1 cellular context compared by ENCODE assay signal in the genomic region with DNA sequence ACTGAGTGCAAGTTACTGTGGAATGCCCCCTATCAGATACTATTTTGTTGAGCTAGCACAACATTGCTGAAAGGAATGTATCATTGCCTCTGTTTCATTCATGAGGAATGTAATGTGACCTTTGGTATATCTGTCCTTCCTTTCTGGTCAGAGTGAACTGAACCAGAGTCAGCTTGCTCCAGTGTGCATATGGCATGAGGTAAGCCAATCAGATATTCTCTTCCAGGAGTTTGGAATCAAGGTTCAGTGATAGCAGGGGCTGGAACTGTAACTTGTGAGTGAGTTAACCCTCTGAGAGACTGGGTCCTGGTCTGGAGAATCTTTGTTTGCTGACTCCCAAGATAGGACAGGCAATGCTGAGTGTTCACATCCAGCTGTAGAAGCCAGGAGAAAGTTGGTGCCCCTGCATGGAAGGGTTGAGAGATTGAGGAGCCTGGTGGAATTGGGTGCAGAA.
TF ChIP-seq lines count a peak whose summit lies in the region.

No MANE protein-coding gene starts in this region.

TF ChIP-seq in HepG2, 621 proteins besides CTCF, POLR2A, EP300 and RAD21 (continued from another document and continues in another):
- no peak for TF ChIP-seq ZNF776 (CRISPR knock-in tag; IDR thresholded peaks at IDR 0.05)
- TF ChIP-seq ARNT2 (CRISPR knock-in tag; IDR thresholded peaks at IDR 0.05; ENCODE audit: low read depth), result no peak
- TF ChIP-seq ZNF20 (CRISPR knock-in tag; IDR thresholded peaks at IDR 0.05), result no peak
- no peak for TF ChIP-seq GTF3A (CRISPR knock-in tag; conservative IDR thresholded peaks at IDR 0.05)
- TF ChIP-seq SMARCC2 (IDR thresholded peaks at IDR 0.05), result 0 out of 2 replicates have a peak, but pooled peaks have one; percentile 46
- TF ChIP-seq RFXANK (CRISPR knock-in tag; IDR thresholded peaks at IDR 0.05), result no peak
- no peak for TF ChIP-seq SNAPC2 (CRISPR knock-in tag; IDR thresholded peaks at IDR 0.05)
- TF ChIP-seq HCFC1 (IDR thresholded peaks at IDR 0.05; ENCODE audit: low read depth, low read length), result no peak
- no peak for TF ChIP-seq ZNF225 (CRISPR knock-in tag; IDR thresholded peaks at IDR 0.05)
- TF ChIP-seq ZNF503 (CRISPR knock-in tag; IDR thresholded peaks at IDR 0.05), result peak; percentile 24; the same call in 1 of the 2 replicates
- TF ChIP-seq ZNF772 (CRISPR knock-in tag; IDR thresholded peaks at IDR 0.05), result no peak
- no peak for TF ChIP-seq ZNF660 (CRISPR knock-in tag; IDR thresholded peaks at IDR 0.05; ENCODE audit: borderline replicate concordance, low read depth)
- TF ChIP-seq HMGXB4 (CRISPR knock-in tag; IDR thresholded peaks at IDR 0.05; ENCODE audit: borderline replicate concordance in 1 of 2, low read depth in 1 of 2), result peak; percentile 42 to 45; a peak in 1 of 4 replicates
- TF ChIP-seq ZNF577 (CRISPR knock-in tag; IDR thresholded peaks at IDR 0.05; ENCODE audit: borderline replicate concordance, low read depth), result no peak
- peak; percentile 32; the same call in 1 of the 2 replicates for TF ChIP-seq ONECUT2 (CRISPR knock-in tag; IDR thresholded peaks at IDR 0.05)
- TF ChIP-seq ZNF256 (CRISPR knock-in tag; conservative IDR thresholded peaks at IDR 0.05), result no peak
- no peak for TF ChIP-seq ZNF775 (CRISPR knock-in tag; IDR thresholded peaks at IDR 0.05; ENCODE audit: borderline replicate concordance)
- TF ChIP-seq TOE1 (CRISPR knock-in tag; IDR thresholded peaks at IDR 0.05), result no peak
- TF ChIP-seq ETV6 (CRISPR knock-in tag; conservative IDR thresholded peaks at IDR 0.05), result no peak
- TF ChIP-seq ZNF33B (CRISPR knock-in tag; IDR thresholded peaks at IDR 0.05), result no peak
- no peak for TF ChIP-seq NCOA1 (CRISPR knock-in tag; IDR thresholded peaks at IDR 0.05)
- no peak for TF ChIP-seq HMG20B (CRISPR knock-in tag; conservative IDR thresholded peaks at IDR 0.05)
- TF ChIP-seq ZNF704 (CRISPR knock-in tag; IDR thresholded peaks at IDR 0.05; ENCODE audit: borderline replicate concordance), result no peak
- no peak for TF ChIP-seq ZSCAN30 (CRISPR knock-in tag; IDR thresholded peaks at IDR 0.05)
- TF ChIP-seq, protein P1, sequence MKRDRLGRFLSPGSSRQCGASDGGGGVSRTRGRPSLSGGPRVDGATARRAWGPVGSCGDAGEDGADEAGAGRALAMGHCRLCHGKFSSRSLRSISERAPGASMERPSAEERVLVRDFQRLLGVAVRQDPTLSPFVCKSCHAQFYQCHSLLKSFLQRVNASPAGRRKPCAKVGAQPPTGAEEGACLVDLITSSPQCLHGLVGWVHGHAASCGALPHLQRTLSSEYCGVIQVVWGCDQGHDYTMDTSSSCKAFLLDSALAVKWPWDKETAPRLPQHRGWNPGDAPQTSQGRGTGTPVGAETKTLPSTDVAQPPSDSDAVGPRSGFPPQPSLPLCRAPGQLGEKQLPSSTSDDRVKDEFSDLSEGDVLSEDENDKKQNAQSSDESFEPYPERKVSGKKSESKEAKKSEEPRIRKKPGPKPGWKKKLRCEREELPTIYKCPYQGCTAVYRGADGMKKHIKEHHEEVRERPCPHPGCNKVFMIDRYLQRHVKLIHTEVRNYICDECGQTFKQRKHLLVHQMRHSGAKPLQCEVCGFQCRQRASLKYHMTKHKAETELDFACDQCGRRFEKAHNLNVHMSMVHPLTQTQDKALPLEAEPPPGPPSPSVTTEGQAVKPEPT (CRISPR knock-in tag; IDR thresholded peaks at IDR 0.05; ENCODE audit: low read depth), result no peak
- no peak for TF ChIP-seq MAFG (CRISPR knock-in tag; IDR thresholded peaks at IDR 0.05)
- no peak for TF ChIP-seq ZNF101 (CRISPR knock-in tag; IDR thresholded peaks at IDR 0.05; ENCODE audit: borderline replicate concordance, low read depth)
- no peak for TF ChIP-seq ZNF343 (CRISPR knock-in tag; IDR thresholded peaks at IDR 0.05)
- no peak for TF ChIP-seq SRSF9 (IDR thresholded peaks at IDR 0.05; ENCODE audit: borderline replicate concordance, insufficient read depth, low read depth, low read length, poor library complexity, severe bottlenecking)
- TF ChIP-seq ZNF773 (CRISPR knock-in tag; IDR thresholded peaks at IDR 0.05; ENCODE audit: borderline replicate concordance), result no peak
- TF ChIP-seq GLI4 (CRISPR knock-in tag; IDR thresholded peaks at IDR 0.05; ENCODE audit: borderline replicate concordance), result no peak
- no peak for TF ChIP-seq ZFY (CRISPR knock-in tag; IDR thresholded peaks at IDR 0.05)
- peak; percentile 73 for TF ChIP-seq ZMYM4 (CRISPR knock-in tag; IDR thresholded peaks at IDR 0.05)
- TF ChIP-seq TAF15 (IDR thresholded peaks at IDR 0.05; ENCODE audit: low read depth, low read length, poor library complexity, severe bottlenecking), result no peak
- no peak for TF ChIP-seq NFATC3 (CRISPR knock-in tag; IDR thresholded peaks at IDR 0.05)
- no peak for TF ChIP-seq GATAD1 (CRISPR knock-in tag; IDR thresholded peaks at IDR 0.05)
- no peak for TF ChIP-seq TOPORS (CRISPR knock-in tag; IDR thresholded peaks at IDR 0.05)
- 0 out of 2 replicates have a peak, but pooled peaks have one; percentile 26 for TF ChIP-seq TBX3 (IDR thresholded peaks at IDR 0.05; ENCODE audit: borderline replicate concordance)
- no peak for TF ChIP-seq ZSCAN12 (CRISPR knock-in tag; IDR thresholded peaks at IDR 0.05)
- no peak for TF ChIP-seq NFRKB (IDR thresholded peaks at IDR 0.05)
- TF ChIP-seq NR2C2 (CRISPR knock-in tag; IDR thresholded peaks at IDR 0.05; ENCODE audit: borderline replicate concordance), result peak; percentile 22; the same call in 1 of the 2 replicates
- TF ChIP-seq HDAC6 (IDR thresholded peaks at IDR 0.05; ENCODE audit: low read depth, low read length), result no peak
- no peak for TF ChIP-seq RARG (CRISPR knock-in tag; IDR thresholded peaks at IDR 0.05; ENCODE audit: low read depth)
- no peak for TF ChIP-seq FOXA1 (IDR thresholded peaks at IDR 0.05)
- TF ChIP-seq FOXA1 (CRISPR knock-in tag; IDR thresholded peaks at IDR 0.05), result 0 out of 2 replicates have a peak, but pooled peaks have one; percentile 9
- no peak; the same call in 1 of the 2 replicates for TF ChIP-seq SMC3 (IDR thresholded peaks at IDR 0.05; ENCODE audit: low read length)
- TF ChIP-seq MNT (IDR thresholded peaks at IDR 0.05), result no peak
- no peak for TF ChIP-seq CAMTA2 (CRISPR knock-in tag; IDR thresholded peaks at IDR 0.05; ENCODE audit: borderline replicate concordance)
- TF ChIP-seq ZBTB14 (CRISPR knock-in tag; IDR thresholded peaks at IDR 0.05), result no peak
- no peak for TF ChIP-seq ZNF570 (CRISPR knock-in tag; IDR thresholded peaks at IDR 0.05; ENCODE audit: borderline replicate concordance)
- no peak for TF ChIP-seq ZNF124 (CRISPR knock-in tag; IDR thresholded peaks at IDR 0.05)
- TF ChIP-seq KLF6 (CRISPR knock-in tag; IDR thresholded peaks at IDR 0.05), result no peak
- TF ChIP-seq RFX1 (IDR thresholded peaks at IDR 0.05), result no peak
- TF ChIP-seq MEF2D (CRISPR knock-in tag; IDR thresholded peaks at IDR 0.05), result peak; percentile 46; the same call in 1 of the 2 replicates
- TF ChIP-seq, protein P2, sequence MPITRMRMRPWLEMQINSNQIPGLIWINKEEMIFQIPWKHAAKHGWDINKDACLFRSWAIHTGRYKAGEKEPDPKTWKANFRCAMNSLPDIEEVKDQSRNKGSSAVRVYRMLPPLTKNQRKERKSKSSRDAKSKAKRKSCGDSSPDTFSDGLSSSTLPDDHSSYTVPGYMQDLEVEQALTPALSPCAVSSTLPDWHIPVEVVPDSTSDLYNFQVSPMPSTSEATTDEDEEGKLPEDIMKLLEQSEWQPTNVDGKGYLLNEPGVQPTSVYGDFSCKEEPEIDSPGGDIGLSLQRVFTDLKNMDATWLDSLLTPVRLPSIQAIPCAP (CRISPR knock-in tag; IDR thresholded peaks at IDR 0.05; ENCODE audit: low read depth), result no peak
- TF ChIP-seq NPAS2 (CRISPR knock-in tag; IDR thresholded peaks at IDR 0.05; ENCODE audit: borderline replicate concordance), result no peak
- TF ChIP-seq, protein P3, sequence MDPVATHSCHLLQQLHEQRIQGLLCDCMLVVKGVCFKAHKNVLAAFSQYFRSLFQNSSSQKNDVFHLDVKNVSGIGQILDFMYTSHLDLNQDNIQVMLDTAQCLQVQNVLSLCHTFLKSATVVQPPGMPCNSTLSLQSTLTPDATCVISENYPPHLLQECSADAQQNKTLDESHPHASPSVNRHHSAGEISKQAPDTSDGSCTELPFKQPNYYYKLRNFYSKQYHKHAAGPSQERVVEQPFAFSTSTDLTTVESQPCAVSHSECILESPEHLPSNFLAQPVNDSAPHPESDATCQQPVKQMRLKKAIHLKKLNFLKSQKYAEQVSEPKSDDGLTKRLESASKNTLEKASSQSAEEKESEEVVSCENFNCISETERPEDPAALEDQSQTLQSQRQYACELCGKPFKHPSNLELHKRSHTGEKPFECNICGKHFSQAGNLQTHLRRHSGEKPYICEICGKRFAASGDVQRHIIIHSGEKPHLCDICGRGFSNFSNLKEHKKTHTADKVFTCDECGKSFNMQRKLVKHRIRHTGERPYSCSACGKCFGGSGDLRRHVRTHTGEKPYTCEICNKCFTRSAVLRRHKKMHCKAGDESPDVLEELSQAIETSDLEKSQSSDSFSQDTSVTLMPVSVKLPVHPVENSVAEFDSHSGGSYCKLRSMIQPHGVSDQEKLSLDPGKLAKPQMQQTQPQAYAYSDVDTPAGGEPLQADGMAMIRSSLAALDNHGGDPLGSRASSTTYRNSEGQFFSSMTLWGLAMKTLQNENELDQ (CRISPR knock-in tag; IDR thresholded peaks at IDR 0.05; ENCODE audit: borderline replicate concordance), result no peak
- no peak; the same call in 1 of the 2 replicates for TF ChIP-seq MIER2 (CRISPR knock-in tag; IDR thresholded peaks at IDR 0.05)
- no peak for TF ChIP-seq ZNF383 (CRISPR knock-in tag; IDR thresholded peaks at IDR 0.05; ENCODE audit: borderline replicate concordance)
- TF ChIP-seq TAF1 (CRISPR knock-in tag; IDR thresholded peaks at IDR 0.05), result no peak
- no peak for TF ChIP-seq ZNF619 (CRISPR knock-in tag; IDR thresholded peaks at IDR 0.05)
- TF ChIP-seq, protein P4, sequence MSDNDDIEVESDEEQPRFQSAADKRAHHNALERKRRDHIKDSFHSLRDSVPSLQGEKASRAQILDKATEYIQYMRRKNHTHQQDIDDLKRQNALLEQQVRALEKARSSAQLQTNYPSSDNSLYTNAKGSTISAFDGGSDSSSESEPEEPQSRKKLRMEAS (IDR thresholded peaks at IDR 0.05), result peak; percentile 40; the same call in 1 of the 2 replicates
- TF ChIP-seq, protein P5, sequence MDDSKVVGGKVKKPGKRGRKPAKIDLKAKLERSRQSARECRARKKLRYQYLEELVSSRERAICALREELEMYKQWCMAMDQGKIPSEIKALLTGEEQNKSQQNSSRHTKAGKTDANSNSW (CRISPR knock-in tag; IDR thresholded peaks at IDR 0.05; ENCODE audit: borderline replicate concordance), result no peak
- TF ChIP-seq NONO (IDR thresholded peaks at IDR 0.05), result no peak
- TF ChIP-seq NONO (CRISPR knock-in tag; conservative IDR thresholded peaks at IDR 0.05), result 0 out of 2 replicates have a peak, but pooled peaks have one; percentile 53
- TF ChIP-seq RBM22 (optimal IDR thresholded peaks at IDR 0.05; ENCODE audit: low read length), result no peak
